In the genomic region with DNA sequence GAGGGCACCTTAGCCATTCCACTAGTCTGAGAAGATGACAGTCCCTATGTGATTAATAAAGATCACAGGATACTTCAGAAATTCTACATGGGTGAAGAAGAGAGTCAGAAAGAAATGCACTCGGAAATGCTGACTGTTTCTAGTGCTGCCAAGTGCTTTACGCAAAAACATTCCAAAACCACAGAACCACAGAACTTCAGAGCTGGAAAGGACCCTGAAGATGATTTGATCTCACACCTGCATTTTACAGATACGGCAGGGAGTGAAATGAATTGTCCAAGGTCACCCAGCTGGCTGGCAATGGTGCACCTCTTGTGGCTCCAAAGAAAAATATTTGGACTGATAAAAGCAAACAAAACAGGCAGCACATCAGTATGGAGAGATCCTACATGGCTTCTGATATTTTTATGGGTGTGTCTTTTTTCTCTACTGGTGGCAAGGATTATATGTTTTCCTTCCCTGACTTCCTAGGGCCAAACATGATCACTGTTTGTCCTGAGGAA, we compare ENCODE assay signal across 14 cellular contexts.
DNase-seq lines count a peak whose midpoint lies in the region; ATAC-seq and TF ChIP-seq lines count a peak whose summit lies in the region.
"Had no signal": no experiment of that assay in that cellular context is flagged by ENCODE, and none has a peak within 500 bp of the region (broad histone marks: within the 10 kb centered on the region; RNA-seq: fewer than 3 reads in every experiment).

No MANE protein-coding gene starts in this region.

- peaks cover 0 to 27% (median 6%) of the 10 kb centered on the region in 11 experiments; a peak in 7 of 22 replicates for H3K36me3 ChIP-seq in BLaER1 treated with 17β-estradiol and CSF1 and Interleukin-3, amounts not matched to agents 10 nM and 100 nM
- H3K36me3 ChIP-seq in IMR-90 (ENCODE audit: control insufficient read depth, insufficient read depth, low read length) = no peaks in the 10 kb centered on the region
- H3K36me3 ChIP-seq in mucosa of descending colon (ENCODE audit: low read depth) = no peaks in the 10 kb centered on the region

- no peak overlapping the region for H3K9ac ChIP-seq in BLaER1 treated with 17β-estradiol and CSF1 and Interleukin-3, amounts not matched to agents 10 nM and 100 nM
- no peak overlapping the region for H3K9ac ChIP-seq in IMR-90 (ENCODE audit: low read depth, low read length)

- H2BK5ac ChIP-seq in IMR-90 (ENCODE audit: low read depth, low read length, poor library complexity, severe bottlenecking) = peak overlapping the region; percentile 95

- H3K23ac ChIP-seq in IMR-90 (ENCODE audit: low read depth, low read length) = 0 out of 2 replicates have a peak overlapping the region, but pooled peaks have one; percentile 13

- ATAC-seq in IMR-90 (ENCODE audit: low read depth) = peak; percentile 34; the same call in 1 of the 2 replicates
- ATAC-seq in mucosa of descending colon = peak; percentile 38
- ATAC-seq in HG03439 (IDR thresholded peaks at IDR 0.05; ENCODE audit: unreplicated experiment) = no peak
- no peak for ATAC-seq in GM18858 (IDR thresholded peaks at IDR 0.05; ENCODE audit: unreplicated experiment)
- ATAC-seq in HG03457 (IDR thresholded peaks at IDR 0.05; ENCODE audit: unreplicated experiment) = no peak
- ATAC-seq: K562 had no signal

- H2BK20ac ChIP-seq in IMR-90 (ENCODE audit: low read depth, low read length) = peak overlapping the region; percentile 55

- no peak overlapping the region for H3K56ac ChIP-seq in IMR-90 (ENCODE audit: extremely low read depth, insufficient read depth, low read length)

- whole genome bisulfite sequencing in IMR-90 (ENCODE audit: extremely low coverage in 2 of 2, insufficient read length in 1 of 2), 2 experiments = no CpG with 5 or more reads among the region's 3 CpGs

- no peak overlapping the region for H3K4me3 ChIP-seq in BLaER1 treated with 17β-estradiol and CSF1 and Interleukin-3, amounts not matched to agents 10 nM and 100 nM
- H3K4me3 ChIP-seq in IMR-90 (ENCODE audit: insufficient read depth, low read depth, low read length) = no peak overlapping the region
- no peak overlapping the region for H3K4me3 ChIP-seq in cardiac fibroblast (replicated peaks in 1 of 2; ENCODE audit: low read depth in 2 of 2, low read length in 2 of 2)
- no peak overlapping the region for H3K4me3 ChIP-seq in mucosa of descending colon
- H3K4me3 ChIP-seq: K562 had no signal

- H2BK120ac ChIP-seq in IMR-90 (ENCODE audit: low read depth, low read length) = peak overlapping the region; percentile 69

- peaks cover 8% of the 10 kb centered on the region for H3K9me1 ChIP-seq in IMR-90 (ENCODE audit: insufficient read depth, low read length)

- in situ Hi-C loops in IMR-90 (cut with MboI; ENCODE audit: low sequenced_read_pairs) = no loop called here

- H3K18ac ChIP-seq in IMR-90 (ENCODE audit: low read depth, low read length) = peak overlapping the region; percentile 81

- H4K91ac ChIP-seq in IMR-90 (ENCODE audit: insufficient read depth, low read depth, low read length) = peak overlapping the region; percentile 26

- H3K27me3 ChIP-seq in BLaER1 treated with 17β-estradiol and CSF1 and Interleukin-3, amounts not matched to agents 10 nM and 100 nM = no peaks in the 10 kb centered on the region
- no peaks in the 10 kb centered on the region for H3K27me3 ChIP-seq in IMR-90 (ENCODE audit: control insufficient read depth, insufficient read depth, low read length)

- H3K4me1 ChIP-seq in BLaER1 treated with 17β-estradiol and CSF1 and Interleukin-3, amounts not matched to agents 10 nM and 100 nM = peaks cover 12 to 44% (median 21%) of the 10 kb centered on the region in 10 experiments
- peaks cover 16% of the 10 kb centered on the region for H3K4me1 ChIP-seq in IMR-90 (ENCODE audit: control insufficient read depth, insufficient read depth, low read length)
- peaks cover 2% of the 10 kb centered on the region for H3K4me1 ChIP-seq in mucosa of descending colon (ENCODE audit: low read depth)

- no TSS peak for BruUV-seq in IMR-90 (replicated peaks; lab: Mats Ljungman, UMichigan)

- intact Hi-C loops in IMR-90 (cut with micrococcal nuclease) = no loop called here
- intact Hi-C loops in mucosa of descending colon (cut with DNase I, micrococcal nuclease) = no loop called here

- dilution Hi-C loops in IMR-90 (cut with HindIII; ENCODE audit: low sequenced_read_pairs, unreplicated experiment) = no loop called here

- no peak for TF ChIP-seq POLR2A in IMR-90 (IDR thresholded peaks at IDR 0.05; ENCODE audit: low read depth, low read length)

- H2AK9ac ChIP-seq in IMR-90 (replicated peaks; ENCODE audit: low read depth, low read length, poor library complexity) = no peak overlapping the region

- no peaks in the 10 kb centered on the region for H3K9me3 ChIP-seq in BLaER1 treated with 17β-estradiol and CSF1 and Interleukin-3, amounts not matched to agents 10 nM and 100 nM (replicated peaks in 1 of 11)
- H3K9me3 ChIP-seq in IMR-90 (ENCODE audit: control insufficient read depth, insufficient read depth, low read length) (no peaks in the 10 kb centered on the region), mucosa of descending colon (no peaks in the 10 kb centered on the region)

- H2AFZ ChIP-seq in IMR-90 (replicated peaks; ENCODE audit: low read length, poor library complexity) = no peak overlapping the region

- no peak overlapping the region for H3K27ac ChIP-seq in BLaER1 treated with 17β-estradiol and CSF1 and Interleukin-3, amounts not matched to agents 10 nM and 100 nM
- H3K27ac ChIP-seq in IMR-90 (ENCODE audit: insufficient read depth, low read length) = no peak overlapping the region

- peak overlapping the region; percentile 19; the same call in 2 of the 3 replicates for H2BK15ac ChIP-seq in IMR-90 (ENCODE audit: low read depth, low read length)

- POLR2A ChIA-PET in IMR-90 (lab: Charles Lee; ENCODE audit: unreplicated experiment) = no interaction called here

- peak overlapping the region in 6 of 11 experiments; percentile 7 to 51 (median 28); a peak in 8 of 22 replicates for H3K4me2 ChIP-seq in BLaER1 treated with 17β-estradiol and CSF1 and Interleukin-3, amounts not matched to agents 10 nM and 100 nM
- H3K4me2 ChIP-seq in IMR-90 (ENCODE audit: low read depth, low read length) = peak overlapping the region; percentile 79; the same call in 1 of the 2 replicates

- TF ChIP-seq CTCF in IMR-90 (conservative IDR thresholded peaks at IDR 0.05; ENCODE audit: low read depth, low read length) (no peak), cardiac fibroblast (IDR thresholded peaks at IDR 0.05; ENCODE audit: low read depth, low read length) (no peak), mucosa of descending colon (IDR thresholded peaks at IDR 0.05) (no peak)

- CTCF ChIA-PET in IMR-90 (lab: Yijun Ruan, JAX) = interaction anchor here (0.6 to 1.1 kb wide), 3 partner anchors 14 to 215 kb away, joined by 3 to 6 read pairs (median 4); no protein-coding TSS in a partner anchor

- H3K79me1 ChIP-seq in IMR-90 (ENCODE audit: low read depth in 1 of 2, low read length in 2 of 2) = peaks cover 4 to 15% of the 10 kb centered on the region in 2 experiments; a peak in 2 of 4 replicates

- H2AK5ac ChIP-seq in IMR-90 (ENCODE audit: low read depth, low read length) = peak overlapping the region; percentile 20; the same call in 1 of the 2 replicates

- DNase-seq in IMR-90 (peak; percentile 71), cardiac fibroblast (ENCODE audit: low read depth in 2 of 2) (peak; percentile 29 to 76), mucosa of descending colon (no peak), activated gamma-delta T cell treated with Interleukin-2 at 50 U/mL for 16 hours (no peak)
- DNase-seq: activated CD8-positive, alpha-beta memory T cell treated with anti-CD3 and anti-CD28 coated beads, Interleukin-2, amount 50 U/mL, for 48 hours; anterior cingulate cortex; CD4-positive, CD25-positive, alpha-beta regulatory T cell; naive B cell; stimulated activated CD4-positive, alpha-beta T cell treated with anti-CD3 and anti-CD28 coated beads, Interleukin-12 subunit alpha, Interleukin-12 subunit beta, amount 100 ng/mL, for 4 hours had no signal

- peak overlapping the region in 1 of 2 experiments; percentile 29; a peak in 2 of 4 replicates for H4K8ac ChIP-seq in IMR-90 (ENCODE audit: low read depth in 2 of 2, low read length in 2 of 2)

- peak overlapping the region; percentile 23; the same call in 1 of the 2 replicates for H3K14ac ChIP-seq in IMR-90 (replicated peaks; ENCODE audit: low read depth, low read length)

- peak overlapping the region; percentile 43; the same call in 1 of the 2 replicates for H4K5ac ChIP-seq in IMR-90 (ENCODE audit: low read depth, low read length)

- peaks cover 0 to 53% (median 0%) of the 10 kb centered on the region in 11 experiments; a peak in 6 of 22 replicates for H4K20me1 ChIP-seq in BLaER1 treated with 17β-estradiol and CSF1 and Interleukin-3, amounts not matched to agents 10 nM and 100 nM
- H4K20me1 ChIP-seq in IMR-90 (ENCODE audit: insufficient read depth, low read length) = no peaks in the 10 kb centered on the region

- peak overlapping the region; percentile 68 for H3K4ac ChIP-seq in IMR-90 (ENCODE audit: low read depth, low read length)

- no peak for TF ChIP-seq RAD21 in IMR-90 (IDR thresholded peaks at IDR 0.05; ENCODE audit: low read length)

TF ChIP-seq in IMR-90, 13 proteins besides CTCF, POLR2A, EP300 and RAD21:
- TF ChIP-seq MAZ (IDR thresholded peaks at IDR 0.05; ENCODE audit: borderline replicate concordance, low read depth, low read length) (no peak), MAFK (IDR thresholded peaks at IDR 0.05; ENCODE audit: low read depth, low read length) (peak; percentile 8; the same call in 1 of the 2 replicates), CHD1 (IDR thresholded peaks at IDR 0.05; ENCODE audit: low read depth, low read length) (no peak), FOS (IDR thresholded peaks at IDR 0.05; ENCODE audit: low read depth, low read length) (no peak), CEBPB (IDR thresholded peaks at IDR 0.05; ENCODE audit: low read depth, low read length) (peak; percentile 2; the same call in 1 of the 2 replicates), MXI1 (IDR thresholded peaks at IDR 0.05; ENCODE audit: borderline replicate concordance, low read depth, low read length) (no peak)
- TF ChIP-seq, protein P1, sequence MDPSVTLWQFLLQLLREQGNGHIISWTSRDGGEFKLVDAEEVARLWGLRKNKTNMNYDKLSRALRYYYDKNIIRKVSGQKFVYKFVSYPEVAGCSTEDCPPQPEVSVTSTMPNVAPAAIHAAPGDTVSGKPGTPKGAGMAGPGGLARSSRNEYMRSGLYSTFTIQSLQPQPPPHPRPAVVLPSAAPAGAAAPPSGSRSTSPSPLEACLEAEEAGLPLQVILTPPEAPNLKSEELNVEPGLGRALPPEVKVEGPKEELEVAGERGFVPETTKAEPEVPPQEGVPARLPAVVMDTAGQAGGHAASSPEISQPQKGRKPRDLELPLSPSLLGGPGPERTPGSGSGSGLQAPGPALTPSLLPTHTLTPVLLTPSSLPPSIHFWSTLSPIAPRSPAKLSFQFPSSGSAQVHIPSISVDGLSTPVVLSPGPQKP (IDR thresholded peaks at IDR 0.05; ENCODE audit: borderline replicate concordance, low read depth, low read length) = no peak
TF ChIP-seq in IMR-90: peak in this region for 2.

Comparison
In these comparisons a context has a peak if more than half of its experiments do, and no peak if none do; other contexts are left out.
1. ATAC-seq: peak in IMR-90 (single experiment) and mucosa of descending colon (single experiment); none in HG03439 (single experiment), GM18858 (single experiment) and HG03457 (single experiment).
2. DNase-seq: peak in IMR-90 (single experiment) and cardiac fibroblast (2 of 2); none in mucosa of descending colon (0 of 3) and activated gamma-delta T cell treated with Interleukin-2 at 50 U/mL for 16 hours (single experiment).